ENCODE assay signal across 22 cellular contexts in the genomic region with DNA sequence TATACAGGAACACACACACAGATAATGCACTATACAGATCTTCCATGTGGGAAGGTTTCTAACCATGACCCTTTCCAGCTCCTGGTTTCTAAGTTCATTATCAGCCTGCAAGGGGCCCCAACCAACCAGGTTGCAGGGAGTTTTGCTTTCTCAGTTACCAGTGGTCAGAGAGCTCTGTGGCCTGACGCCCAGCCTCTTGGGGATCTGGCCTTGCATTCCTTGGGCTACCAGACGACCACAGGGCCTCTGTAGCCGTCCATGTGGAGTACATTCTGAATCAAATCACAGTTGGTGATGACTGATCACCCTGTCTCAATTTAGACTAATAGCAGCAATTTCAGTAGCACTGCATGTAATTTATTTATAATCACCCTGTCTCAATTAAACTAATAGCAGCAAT. TPM values are rescaled to one million over a fixed set of nuclear protein-coding genes. Genes with fewer than 3 reads are reported as not detected.
"Had no signal": no experiment of that assay in that cellular context is flagged by ENCODE, and none has a peak within 500 bp of the region (broad histone marks: within the 10 kb centered on the region; RNA-seq: fewer than 3 reads in every experiment).

No MANE protein-coding gene starts in this region.

- H3K4me1 Mint-ChIP-seq: natural killer cell had no signal

- H3K27me3 Mint-ChIP-seq: dendritic cell treated with granulocyte-macrophage colony-stimulating factor and Interleukin-4, amounts not matched to agents 40 ng/mL and 50 ng/mL, for 4 days; effector memory CD8-positive, alpha-beta T cell had no signal

- H3K27ac Mint-ChIP-seq: dendritic cell treated with granulocyte-macrophage colony-stimulating factor and Interleukin-4, amounts not matched to agents 40 ng/mL and 50 ng/mL, for 4 days; effector memory CD8-positive, alpha-beta T cell; natural killer cell had no signal

- H3K4me1 ChIP-seq: heart left ventricle, right atrium auricular region, sigmoid colon, stomach, transverse colon had no signal

- H3K4me3 Mint-ChIP-seq: dendritic cell treated with granulocyte-macrophage colony-stimulating factor and Interleukin-4, amounts not matched to agents 40 ng/mL and 50 ng/mL, for 4 days; effector memory CD8-positive, alpha-beta T cell; natural killer cell; neural crest cell had no signal

- H3K27me3 ChIP-seq: heart left ventricle, ovary, right atrium auricular region, sigmoid colon, stomach, transverse colon had no signal

- DNase-seq: effector memory CD8-positive, alpha-beta T cell; foreskin melanocyte; heart left ventricle; hippocampal formation; left colon; mucosa of descending colon; natural killer cell; nucleus accumbens; ovary; sigmoid colon; small intestine; stimulated activated CD4-positive, alpha-beta T cell treated with anti-CD3 and anti-CD28 coated beads, Interleukin-12 subunit alpha, Interleukin-12 subunit beta, amount 100 ng/mL, for 4 hours; stimulated activated naive CD4-positive, alpha-beta T cell; stomach; substantia nigra; transverse colon had no signal

- H3K27ac ChIP-seq: heart left ventricle, ovary, right atrium auricular region, sigmoid colon, stomach, thoracic aorta, transverse colon had no signal

- H3K36me3 Mint-ChIP-seq: natural killer cell had no signal

- H3K9me3 Mint-ChIP-seq: dendritic cell treated with granulocyte-macrophage colony-stimulating factor and Interleukin-4, amounts not matched to agents 40 ng/mL and 50 ng/mL, for 4 days; effector memory CD8-positive, alpha-beta T cell; neural crest cell had no signal

- H3K9me3 ChIP-seq: heart left ventricle, mucosa of descending colon, ovary, right atrium auricular region, sigmoid colon, stomach, thoracic aorta, transverse colon had no signal

RNA-seq across cellular contexts. Expression of a gene that starts 47.5 kb away (rescaled TPM):
- total RNA-seq: epithelial cell of proximal tubule, left colon, lung microvascular endothelial cell, mucosa of descending colon, natural killer cell, neural crest cell, right atrium auricular region, thoracic aorta, transverse colon had no signal
- polyA plus RNA-seq: ovary, small intestine had no signal
